ENCODE assay signal across 16 cellular contexts in the genomic region with DNA sequence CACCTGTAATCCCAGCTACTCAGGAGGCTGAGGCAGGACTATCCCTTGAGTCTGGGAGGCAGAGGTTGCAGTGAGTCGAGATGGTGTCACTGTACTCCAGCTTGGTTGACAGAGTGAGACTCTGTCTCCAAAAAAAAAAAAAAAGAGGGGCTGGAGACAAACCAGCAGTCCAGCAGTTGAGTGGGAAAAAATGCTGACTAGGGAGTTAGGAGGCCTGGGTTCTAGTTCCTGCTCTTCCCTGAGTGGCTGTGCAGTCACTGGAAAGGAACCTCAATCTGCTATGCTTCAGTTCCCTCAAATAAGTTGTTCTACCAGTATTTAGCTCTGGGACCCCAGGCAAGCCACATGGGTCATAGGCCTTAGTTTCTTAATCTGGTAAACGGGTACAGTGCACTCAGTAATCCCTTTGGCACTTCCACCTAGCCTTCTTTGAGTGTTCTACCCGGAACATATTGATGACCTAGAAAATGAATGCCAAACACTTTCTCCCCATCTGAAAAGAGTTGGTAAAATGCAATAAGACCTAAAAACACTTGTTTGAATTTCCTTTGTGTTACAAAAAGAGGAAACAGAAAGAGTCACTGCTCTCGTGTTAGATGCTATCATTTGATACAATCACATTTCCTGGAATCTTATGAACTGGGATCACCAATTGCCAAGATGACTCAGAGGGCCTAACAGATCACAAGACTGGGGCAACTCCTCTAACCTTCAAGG.
DNase-seq lines count a peak whose midpoint lies in the region; ATAC-seq and TF ChIP-seq lines count a peak whose summit lies in the region.
"Had no signal": no experiment of that assay in that cellular context is flagged by ENCODE, and none has a peak within 500 bp of the region (broad histone marks: within the 10 kb centered on the region; RNA-seq: fewer than 3 reads in every experiment).

No MANE protein-coding gene starts in this region.

- no peak overlapping the region for H3K4me3 Mint-ChIP-seq in nephron
- H3K4me3 Mint-ChIP-seq: activated CD4-positive, alpha-beta T cell treated with anti-CD3 and anti-CD28 coated beads for 36 hours had no signal

- H3K4me3 ChIP-seq in epithelial cell of proximal tubule (ENCODE audit: low read depth, low read length), result no peak overlapping the region
- H3K4me3 ChIP-seq: lung, SJCRH30, suprapubic skin had no signal

- peaks cover 67% of the 10 kb centered on the region for H3K4me1 Mint-ChIP-seq in nephron

- no peak for TF ChIP-seq CTCF in epithelial cell of proximal tubule (conservative IDR thresholded peaks at IDR 0.05; ENCODE audit: low read depth, low read length)
- no peak for TF ChIP-seq CTCF in nephron (IDR thresholded peaks at IDR 0.05; ENCODE audit: unreplicated experiment in 3 of 3)

- intact Hi-C loops in Right ventricle myocardium inferior (cut with DNase I), result loop anchor here (10.0 kb wide), 1 partner anchor 355 kb away; no protein-coding TSS in a partner anchor

- H3K36me3 Mint-ChIP-seq in nephron (ENCODE audit: low read depth), result no peaks in the 10 kb centered on the region

- H3K9me3 Mint-ChIP-seq in nephron, result peaks cover 6% of the 10 kb centered on the region

- peak; percentile 69 for DNase-seq in EL
- peak; percentile 89 for DNase-seq in RPMI7951 (ENCODE audit: low read depth)
- DNase-seq in epithelial cell of proximal tubule (ENCODE audit: low read depth), result peak; percentile 42
- no peak for DNase-seq in Right ventricle myocardium inferior (ENCODE audit: missing footprints)
- DNase-seq: activated CD4-positive, alpha-beta T cell treated with anti-CD3 and anti-CD28 coated beads for 36 hours; activated effector memory CD4-positive, alpha-beta T cell treated with anti-CD3 and anti-CD28 coated beads, Interleukin-2, amount 50 U/mL, for 16 hours; NCI-H1048; NCI-H446 treated with DMSO at 0.1 percent for 48 hours; retina had no signal

- no peaks in the 10 kb centered on the region for H3K27me3 Mint-ChIP-seq in nephron (ENCODE audit: low read depth)
- H3K27me3 Mint-ChIP-seq: activated CD4-positive, alpha-beta T cell treated with anti-CD3 and anti-CD28 coated beads for 36 hours had no signal

- H3K27ac Mint-ChIP-seq in nephron, result peak overlapping the region in 2 of 3 experiments; percentile 72 to 77
- H3K27ac Mint-ChIP-seq: activated CD4-positive, alpha-beta T cell treated with anti-CD3 and anti-CD28 coated beads for 36 hours had no signal

- ATAC-seq in GM19397 (IDR thresholded peaks at IDR 0.05; ENCODE audit: unreplicated experiment) (no peak), HG03521 (IDR thresholded peaks at IDR 0.05; ENCODE audit: unreplicated experiment) (no peak), GM21528 (IDR thresholded peaks at IDR 0.05; ENCODE audit: low FRiP score, unreplicated experiment) (no peak), Right ventricle myocardium inferior (no peak)
- ATAC-seq: activated CD4-positive, alpha-beta T cell treated with anti-CD3 and anti-CD28 coated beads for 36 hours had no signal
